In genomic region chr10:56605043-56605442, GRCh38 we compare ENCODE assay signal across 18 cellular contexts.
DNase-seq lines count a peak whose midpoint lies in the region; ATAC-seq, FAIRE-seq and TF ChIP-seq lines count a peak whose summit lies in the region.
"Had no signal": no experiment of that assay in that cellular context is flagged by ENCODE, and none has a peak within 500 bp of the region (broad histone marks: within the 10 kb centered on the region; RNA-seq: fewer than 3 reads in every experiment).

No MANE protein-coding gene starts in this region.

- H3K27ac ChIP-seq in GM12878 (ENCODE audit: control insufficient read depth, insufficient read depth) (no peak overlapping the region), heart left ventricle (no peak overlapping the region)
- H3K27ac ChIP-seq: gastrocnemius medialis, KMS-11, psoas muscle, suprapubic skin had no signal

- in situ Hi-C loops in GM12878 (cut with MboI), result no loop called here

- H4K20me1 ChIP-seq in GM12878 (ENCODE audit: control insufficient read depth, insufficient read depth), result no peaks in the 10 kb centered on the region

- RAD21 ChIA-PET in GM12878 (lab: Charles Lee; ENCODE audit: unreplicated experiment), result no interaction called here

- H3K9me3 Mint-ChIP-seq in nephron, result no peaks in the 10 kb centered on the region
- H3K9me3 Mint-ChIP-seq: activated B cell treated with CpG ODN at 0.5 μM for 24 hours had no signal

- FAIRE-seq in H54 (lab: Jason Lieb, UNC), result peak; percentile 84
- FAIRE-seq in GM12878 (lab: Jason Lieb, UNC), result no peak

- H3K4me2 ChIP-seq in GM12878 (ENCODE audit: control insufficient read depth, insufficient read depth), result no peak overlapping the region
- H3K4me2 ChIP-seq: KMS-11 had no signal

- no peak overlapping the region for H3K27ac Mint-ChIP-seq in nephron
- H3K27ac Mint-ChIP-seq: activated B cell treated with CpG ODN at 0.5 μM for 24 hours; activated naive CD4-positive, alpha-beta T cell treated with anti-CD3 and anti-CD28 coated beads, Interleukin-2, amount 50 U/mL, for 72 hours; effector memory CD8-positive, alpha-beta T cell had no signal

- TF ChIP-seq POLR2A in H54 (IDR thresholded peaks at IDR 0.05; ENCODE audit: low read depth, low read length), result no peak
- no peak for TF ChIP-seq POLR2A in GM12878 (IDR thresholded peaks at IDR 0.05; ENCODE audit: low read depth, low read length)
- TF ChIP-seq POLR2A in heart left ventricle (IDR thresholded peaks at IDR 0.05), result no peak

- ATAC-seq in GM12878 (peak; percentile 24), heart left ventricle (no peak)
- ATAC-seq: activated naive CD4-positive, alpha-beta T cell treated with anti-CD3 and anti-CD28 coated beads, Interleukin-2, amount 50 U/mL, for 72 hours; effector memory CD8-positive, alpha-beta T cell; gastrocnemius medialis; psoas muscle had no signal

- no peaks in the 10 kb centered on the region for H3K36me3 Mint-ChIP-seq in nephron (ENCODE audit: low read depth)
- H3K36me3 Mint-ChIP-seq: activated naive CD4-positive, alpha-beta T cell treated with anti-CD3 and anti-CD28 coated beads, Interleukin-2, amount 50 U/mL, for 72 hours had no signal

- H3K27me3 Mint-ChIP-seq in nephron (ENCODE audit: low read depth), result no peaks in the 10 kb centered on the region
- H3K27me3 Mint-ChIP-seq: effector memory CD8-positive, alpha-beta T cell had no signal

- H3K27me3 ChIP-seq in GM12878 (replicated peaks in 1 of 2; ENCODE audit: control insufficient read depth in 2 of 2, insufficient read depth in 2 of 2, low read length in 1 of 2), result no peaks in the 10 kb centered on the region
- H3K27me3 ChIP-seq in heart left ventricle, result no peaks in the 10 kb centered on the region
- H3K27me3 ChIP-seq: gastrocnemius medialis, suprapubic skin had no signal

- H3K4me3 ChIP-seq in GM12878, result no peak overlapping the region
- no peak overlapping the region for H3K4me3 ChIP-seq in heart left ventricle
- H3K4me3 ChIP-seq: gastrocnemius medialis, HAP-1, psoas muscle, suprapubic skin had no signal

- no peak for TF ChIP-seq RAD21 in GM12878 (IDR thresholded peaks at IDR 0.05; ENCODE audit: insufficient read depth, low read depth, low read length)

- H3K9ac ChIP-seq in GM12878 (ENCODE audit: control insufficient read depth, insufficient read depth, low read length), result no peak overlapping the region
- H3K9ac ChIP-seq: KMS-11 had no signal

- SMC1A ChIA-PET in GM12878 (lab: Charles Lee; ENCODE audit: uncharacterized antibody, unreplicated experiment), result interaction anchor here (1.4 kb wide), 1 partner anchor 127 kb away, joined by 3 read pairs; no protein-coding TSS in a partner anchor

- H3K4me1 ChIP-seq in GM12878 (ENCODE audit: control insufficient read depth, insufficient read depth, low read length) (no peaks in the 10 kb centered on the region), heart left ventricle (no peaks in the 10 kb centered on the region)
- H3K4me1 ChIP-seq: gastrocnemius medialis, HAP-1, psoas muscle, suprapubic skin had no signal

- TF ChIP-seq EP300 in GM12878 (IDR thresholded peaks at IDR 0.05; ENCODE audit: borderline replicate concordance in 1 of 2, control insufficient read depth in 1 of 2, low read depth in 2 of 2, low read length in 2 of 2), result no peak

- no peak for TF ChIP-seq CTCF in GM12878 (IDR thresholded peaks at IDR 0.05 in 2 of 3, conservative IDR thresholded peaks at IDR 0.05 in 1 of 3; ENCODE audit: control insufficient read depth in 2 of 3, extremely low read depth in 1 of 3, insufficient read depth in 1 of 3, low read depth in 3 of 3, low read length in 3 of 3)
- TF ChIP-seq CTCF in nephron (IDR thresholded peaks at IDR 0.05; ENCODE audit: unreplicated experiment in 3 of 3), result no peak
- no peak for TF ChIP-seq CTCF in heart left ventricle (IDR thresholded peaks at IDR 0.05)

- 20% methylated on average over 8 of the region's 8 CpGs for WGBS in GM12878 (ENCODE audit: insufficient coverage, insufficient replicate concordance, low lambda C conversion rate, missing lambda C conversion rate)
- WGBS in heart left ventricle, 4 donors, result 25 to 32% (median 28%) methylated on average over 8 of the region's 8 CpGs

- no peak overlapping the region for H2AFZ ChIP-seq in GM12878 (ENCODE audit: control insufficient read depth, low read depth, low read length)

- H3K4me3 Mint-ChIP-seq in nephron, result peak overlapping the region in 2 of 3 experiments; percentile 18 to 19
- H3K4me3 Mint-ChIP-seq: activated B cell treated with CpG ODN at 0.5 μM for 24 hours; effector memory CD8-positive, alpha-beta T cell had no signal

- POLR2A ChIA-PET in GM12878 (lab: Charles Lee), result no interaction called here

- H3K9me3 ChIP-seq in GM12878 (replicated peaks; ENCODE audit: control insufficient read depth, insufficient read depth, low read length), result no peaks in the 10 kb centered on the region
- H3K9me3 ChIP-seq in heart left ventricle, result no peaks in the 10 kb centered on the region
- H3K9me3 ChIP-seq: gastrocnemius medialis, HAP-1, psoas muscle, suprapubic skin had no signal

- DNase-seq in H54 (ENCODE audit: insufficient read length, low spot score), result no peak
- peak; percentile 44 for DNase-seq in NCI-H524 treated with DMSO at 0.1 percent for 48 hours (lab: John Stamatoyannopoulos, UW)
- no peak for DNase-seq in GM12878 (ENCODE audit: low read depth, low spot score)
- DNase-seq in cardiac septum (ENCODE audit: low spot score), result no peak
- DNase-seq in activated T-cell treated with anti-CD3 and anti-CD28 coated beads, Interleukin-2, amount 50 U/mL, for 48 hours, result no peak
- DNase-seq in mucosa of gallbladder (ENCODE audit: low spot score), result no peak
- DNase-seq in heart left ventricle, result no peak
- DNase-seq: activated B cell treated with CpG ODN at 0.5 μM for 24 hours; AML-193; effector memory CD8-positive, alpha-beta T cell; gastrocnemius medialis; NCI-H1417 treated with DMSO at 0.1 percent for 48 hours; psoas muscle had no signal

- intact Hi-C loops in GM12878 (cut with micrococcal nuclease; ENCODE audit: unreplicated experiment), result no loop called here
- intact Hi-C loops in cardiac septum (cut with DNase I), result no loop called here
- intact Hi-C loops in heart left ventricle (cut with DNase I), result no loop called here

- no TSS peak for BruUV-seq in GM12878 (replicated peaks; lab: Mats Ljungman, UMichigan)

- H3K4me1 Mint-ChIP-seq in nephron, result peaks cover 9% of the 10 kb centered on the region
- H3K4me1 Mint-ChIP-seq: activated B cell treated with CpG ODN at 0.5 μM for 24 hours had no signal

- H3K36me3 ChIP-seq in GM12878 (ENCODE audit: control insufficient read depth in 2 of 2, insufficient read depth in 2 of 2, low read length in 1 of 2), result no peaks in the 10 kb centered on the region
- no peaks in the 10 kb centered on the region for H3K36me3 ChIP-seq in heart left ventricle
- H3K36me3 ChIP-seq: gastrocnemius medialis, HAP-1, suprapubic skin had no signal

- CTCF ChIA-PET in GM12878 (lab: Yijun Ruan, JAX), result no interaction called here

- H3K79me2 ChIP-seq in GM12878 (ENCODE audit: control insufficient read depth, insufficient read depth, low read length), result no peaks in the 10 kb centered on the region

TF ChIP-seq in GM12878, 131 proteins besides CTCF, POLR2A, EP300 and RAD21:
- TF ChIP-seq MEF2B (IDR thresholded peaks at IDR 0.05; ENCODE audit: partially characterized antibody, poor library complexity, severe bottlenecking) (no peak), EGR1 (IDR thresholded peaks at IDR 0.05; ENCODE audit: borderline replicate concordance in 1 of 2, low read depth in 2 of 2, low read length in 2 of 2) (no peak), KDM1A (IDR thresholded peaks at IDR 0.05; ENCODE audit: borderline replicate concordance) (no peak), USF2 (IDR thresholded peaks at IDR 0.05; ENCODE audit: borderline replicate concordance, low read depth, low read length) (no peak), STAT3 (IDR thresholded peaks at IDR 0.05; ENCODE audit: low read depth, low read length) (no peak), BHLHE40 (IDR thresholded peaks at IDR 0.05; ENCODE audit: borderline replicate concordance in 1 of 2, low read depth in 2 of 2, low read length in 1 of 2) (peak in 1 of 2 experiments; percentile 48; a peak in 2 of 4 replicates), POLR2AphosphoS2 (IDR thresholded peaks at IDR 0.05; ENCODE audit: low read depth, low read length) (no peak), SMAD5 (IDR thresholded peaks at IDR 0.05; ENCODE audit: low read depth) (no peak)
